In the genomic region with DNA sequence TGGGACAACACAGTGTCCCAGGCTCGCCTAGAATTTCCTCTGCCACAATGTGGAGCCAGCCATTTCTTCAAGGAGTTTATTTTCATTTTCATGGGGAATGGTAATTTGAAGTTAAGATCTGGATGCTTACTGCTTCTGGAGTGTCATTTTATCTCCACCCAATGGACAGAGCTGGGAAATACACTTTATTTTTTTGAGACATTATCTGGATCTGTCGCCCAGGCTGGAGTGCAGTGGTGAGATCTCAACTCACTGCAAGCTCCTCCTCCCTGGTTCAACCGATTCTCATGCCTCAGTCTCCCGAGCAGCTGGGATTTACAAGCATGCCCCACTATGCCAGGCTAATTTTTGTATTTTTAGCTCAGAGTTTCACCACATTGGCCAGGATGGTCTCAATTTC, we compare ENCODE assay signal across 8 cellular contexts. TPM values are rescaled to one million over a fixed set of nuclear protein-coding genes. Genes with fewer than 3 reads are reported as not detected.
DNase-seq lines count a peak whose midpoint lies in the region; ATAC-seq, FAIRE-seq and TF ChIP-seq lines count a peak whose summit lies in the region.

No MANE protein-coding gene starts in this region.

- peak overlapping the region; percentile 52 for H2AFZ ChIP-seq in mammary epithelial cell (ENCODE audit: low read depth, low read length)
- H2AFZ ChIP-seq in keratinocyte (ENCODE audit: control insufficient read depth, low read length): no peak overlapping the region

- no peaks in the 10 kb centered on the region for H3K9me3 ChIP-seq in mammary epithelial cell (replicated peaks; ENCODE audit: insufficient read depth, low read length)
- H3K9me3 ChIP-seq in keratinocyte (ENCODE audit: control insufficient read depth, low read depth, low read length): no peaks in the 10 kb centered on the region

- dilution Hi-C loops in mammary epithelial cell (cut with HindIII; ENCODE audit: low sequenced_read_pairs): no loop called here
- dilution Hi-C loops in keratinocyte (cut with MboI; ENCODE audit: extremely low pct_ligation_motif_present, low sequenced_read_pairs): no loop called here

- intact Hi-C loops in mammary epithelial cell (cut with micrococcal nuclease): loop anchor here (1.0 to 10.0 kb wide), 6 partner anchors 49 to 391 kb away; no protein-coding TSS in a partner anchor

- FAIRE-seq in H54 (lab: Jason Lieb, UNC) (peak; percentile 64), keratinocyte (lab: Jason Lieb, UNC) (no peak)

- H3K9ac ChIP-seq in mammary epithelial cell (ENCODE audit: insufficient read depth, low read length) (no peak overlapping the region), keratinocyte (ENCODE audit: control insufficient read depth, extremely low read depth, insufficient read depth, low read length) (no peak overlapping the region)

- H3K36me3 ChIP-seq in mammary epithelial cell (ENCODE audit: insufficient read depth, low read length): no peaks in the 10 kb centered on the region
- no peaks in the 10 kb centered on the region for H3K36me3 ChIP-seq in keratinocyte (ENCODE audit: control insufficient read depth in 2 of 2, extremely low read depth in 1 of 2, insufficient read depth in 2 of 2, low read length in 2 of 2)

- H3K27me3 ChIP-seq in mammary epithelial cell (ENCODE audit: insufficient read depth, low read length) (no peaks in the 10 kb centered on the region), keratinocyte (ENCODE audit: control insufficient read depth, extremely low read depth, insufficient read depth, low read length) (no peaks in the 10 kb centered on the region)

- DNase-seq in NOMO-1 (lab: John Stamatoyannopoulos, UW; ENCODE audit: unreplicated experiment in 2 of 2) (peak; percentile 0 to 10), NOMO-1 treated with dmso at 0.1 percent for 144 hours (lab: John Stamatoyannopoulos, UW; ENCODE audit: unreplicated experiment) (no peak), H54 (ENCODE audit: insufficient read length, low spot score) (no peak), NOMO-1 treated with DMSO at 0.1 percent for 48 hours (lab: John Stamatoyannopoulos, UW; ENCODE audit: unreplicated experiment) (peak; percentile 27), mammary epithelial cell (peak; percentile 52), keratinocyte (ENCODE audit: low read depth, low spot score) (no peak)
- DNase-seq in stimulated activated naive CD8-positive, alpha-beta T cell treated with anti-CD3 and anti-CD28 coated beads, Interleukin-15, amount 100 ng/mL, for 72 hours: no peak

- peaks cover 11% of the 10 kb centered on the region for H3K4me1 Mint-ChIP-seq in stimulated activated naive CD8-positive, alpha-beta T cell treated with anti-CD3 and anti-CD28 coated beads, Interleukin-15, amount 100 ng/mL, for 72 hours

- H3K79me2 ChIP-seq in mammary epithelial cell (ENCODE audit: insufficient read depth, low read length) (no peaks in the 10 kb centered on the region), keratinocyte (ENCODE audit: control insufficient read depth, insufficient read depth, low read length) (no peaks in the 10 kb centered on the region)

- no peaks in the 10 kb centered on the region for H4K20me1 ChIP-seq in mammary epithelial cell (ENCODE audit: insufficient read depth, low read length)
- no peaks in the 10 kb centered on the region for H4K20me1 ChIP-seq in keratinocyte (ENCODE audit: control insufficient read depth, extremely low read depth, insufficient read depth, low read length)

- H3K27ac ChIP-seq in mammary epithelial cell (ENCODE audit: insufficient read depth, low read depth, low read length): no peak overlapping the region
- no peak overlapping the region for H3K27ac ChIP-seq in keratinocyte (ENCODE audit: control insufficient read depth, insufficient read depth, low read length)

- H3K27ac Mint-ChIP-seq in stimulated activated naive CD8-positive, alpha-beta T cell treated with anti-CD3 and anti-CD28 coated beads, Interleukin-15, amount 100 ng/mL, for 72 hours: no peak overlapping the region

- no peaks in the 10 kb centered on the region for H3K27me3 Mint-ChIP-seq in stimulated activated naive CD8-positive, alpha-beta T cell treated with anti-CD3 and anti-CD28 coated beads, Interleukin-15, amount 100 ng/mL, for 72 hours

- H3K9me3 Mint-ChIP-seq in stimulated activated naive CD8-positive, alpha-beta T cell treated with anti-CD3 and anti-CD28 coated beads, Interleukin-15, amount 100 ng/mL, for 72 hours: peaks cover 0 to 7% of the 10 kb centered on the region in 2 donors

- H3K4me2 ChIP-seq in mammary epithelial cell (ENCODE audit: insufficient read depth, low read depth, low read length): peak overlapping the region; percentile 18
- no peak overlapping the region for H3K4me2 ChIP-seq in keratinocyte (ENCODE audit: control insufficient read depth, extremely low read depth, insufficient read depth, low read depth, low read length)

- BruUV-seq in mammary epithelial cell (replicated peaks; lab: Mats Ljungman, UMichigan): no TSS peak

- in situ Hi-C loops in mammary epithelial cell (cut with MboI; ENCODE audit: low sequenced_read_pairs in 2 of 2): loop anchor here in 1 of 2 donors (5.0 to 25.0 kb wide), 3 partner anchors 51 to 394 kb away; no protein-coding TSS in a partner anchor

- H3K4me1 ChIP-seq in mammary epithelial cell (ENCODE audit: insufficient read depth, low read length) (no peaks in the 10 kb centered on the region), keratinocyte (ENCODE audit: control insufficient read depth, extremely low read depth, insufficient read depth, low read length) (no peaks in the 10 kb centered on the region)

- TF ChIP-seq CTCF in mammary epithelial cell (conservative IDR thresholded peaks at IDR 0.05 in 1 of 2, IDR thresholded peaks at IDR 0.05 in 1 of 2; ENCODE audit: extremely low read depth in 1 of 2, insufficient read depth in 1 of 2, low read depth in 1 of 2, low read length in 2 of 2): peak; percentile 39 to 64
- TF ChIP-seq CTCF in keratinocyte (optimal IDR thresholded peaks at IDR 0.05 in 1 of 3, IDR thresholded peaks at IDR 0.05 in 1 of 3, conservative IDR thresholded peaks at IDR 0.05 in 1 of 3; ENCODE audit: extremely low read depth in 1 of 3, insufficient read depth in 2 of 3, low read length in 3 of 3): peak; percentile 23 to 50 (median 43)

- H3K9me1 ChIP-seq in keratinocyte (ENCODE audit: control insufficient read depth, extremely low read depth, insufficient read depth, low read length): no peaks in the 10 kb centered on the region

- CTCF ChIA-PET in mammary epithelial cell (lab: Charles Lee; ENCODE audit: low non-redundant PET): no interaction called here

- no peak overlapping the region for H3K4me3 Mint-ChIP-seq in stimulated activated naive CD8-positive, alpha-beta T cell treated with anti-CD3 and anti-CD28 coated beads, Interleukin-15, amount 100 ng/mL, for 72 hours

- no peak for TF ChIP-seq POLR2A in H54 (IDR thresholded peaks at IDR 0.05; ENCODE audit: low read depth, low read length)

- peak; percentile 73 for ATAC-seq in stimulated activated naive CD8-positive, alpha-beta T cell treated with anti-CD3 and anti-CD28 coated beads, Interleukin-15, amount 100 ng/mL, for 72 hours
- no peak for ATAC-seq in HG03442 (IDR thresholded peaks at IDR 0.05; ENCODE audit: unreplicated experiment)

- H3K4me3 ChIP-seq in mammary epithelial cell (replicated peaks in 1 of 3; ENCODE audit: insufficient read depth in 1 of 3, low read depth in 2 of 3, low read length in 3 of 3) (no peak overlapping the region), keratinocyte (ENCODE audit: control insufficient read depth in 2 of 3, extremely low read depth in 1 of 3, insufficient read depth in 2 of 3, low read depth in 1 of 3, low read length in 3 of 3) (no peak overlapping the region)

- 9% methylated on average over 4 of the region's 4 CpGs for WGBS in mammary epithelial cell (ENCODE audit: low coverage, missing lambda C conversion rate)

RNA-seq across cellular contexts. Expression of a gene that starts 12.7 kb away (rescaled TPM):
- 10 to 100 TPM; 11.3 to 13.5 TPM for total RNA-seq in mammary epithelial cell
- polyA plus RNA-seq in mammary epithelial cell (17.1 TPM), keratinocyte (15.9 to 23.4 TPM (median 18.4 TPM) in 3 replicates)
- polyA minus RNA-seq in mammary epithelial cell (19.4 TPM), keratinocyte (11.2 to 27.0 TPM (median 13.5 TPM) in 3 replicates)
- polyA plus RNA-seq in keratinocyte (2011; ENCODE audit: low read depth): 26.0 TPM
- 16.7 and 20.3 TPM in 2 replicates for polyA plus RNA-seq in keratinocyte (2011; cell fraction: cytosol; rRNA removed)
- 14.7 and 15.4 TPM in 2 replicates for polyA plus RNA-seq in keratinocyte (2011; cell fraction: nucleus; rRNA removed)
- polyA plus RNA-seq in keratinocyte (2012; ENCODE audit: low replicate concordance): 14.9 and 19.2 TPM in 2 replicates
- polyA minus RNA-seq in keratinocyte (2011; cell fraction: cytosol; rRNA and poly(A)+ RNA removed): 18.8 TPM
- 6.0 and 8.8 TPM in 2 replicates for polyA minus RNA-seq in keratinocyte (2011; cell fraction: nucleus; rRNA and poly(A)+ RNA removed)

RNA-seq across cellular contexts. Expression of a gene that starts 25.0 kb away (rescaled TPM):
- 1 to 10 TPM; 2.6 to 4.3 TPM for total RNA-seq in mammary epithelial cell
- polyA plus RNA-seq in mammary epithelial cell: 2.1 TPM
- polyA minus RNA-seq in mammary epithelial cell: 3.2 TPM
- 2.1 to 2.7 TPM (median 2.3 TPM) in 3 replicates for polyA plus RNA-seq in keratinocyte
- polyA plus RNA-seq in keratinocyte (2011; ENCODE audit: low read depth): 0.40 TPM
- 1.0 and 1.7 TPM in 2 replicates for polyA plus RNA-seq in keratinocyte (2011; cell fraction: cytosol; rRNA removed)
- polyA plus RNA-seq in keratinocyte (2011; cell fraction: nucleus; rRNA removed): 3.2 and 4.3 TPM in 2 replicates
- polyA plus RNA-seq in keratinocyte (2012; ENCODE audit: low replicate concordance): 1.7 and 1.8 TPM in 2 replicates
- polyA minus RNA-seq in keratinocyte: 0.98 to 4.5 TPM (median 1.9 TPM) in 3 replicates
- polyA minus RNA-seq in keratinocyte (2011; cell fraction: cytosol; rRNA and poly(A)+ RNA removed): 1.9 TPM
- 1.9 and 3.1 TPM in 2 replicates for polyA minus RNA-seq in keratinocyte (2011; cell fraction: nucleus; rRNA and poly(A)+ RNA removed)

RNA-seq across cellular contexts. Expression of a gene that starts 47.2 kb away (rescaled TPM):
- total RNA-seq in mammary epithelial cell: not detected
- polyA plus RNA-seq in mammary epithelial cell: not detected
- not detected for polyA minus RNA-seq in mammary epithelial cell
- not detected in 3 replicates for polyA plus RNA-seq in keratinocyte
- polyA plus RNA-seq in keratinocyte (2011; ENCODE audit: low read depth): not detected
- not detected in 2 replicates for polyA plus RNA-seq in keratinocyte (2011; cell fraction: cytosol; rRNA removed)
- not detected in 2 replicates for polyA plus RNA-seq in keratinocyte (2011; cell fraction: nucleus; rRNA removed)
- polyA plus RNA-seq in keratinocyte (2012; ENCODE audit: low replicate concordance): not detected in 2 replicates
- not detected in 3 replicates for polyA minus RNA-seq in keratinocyte
- polyA minus RNA-seq in keratinocyte (2011; cell fraction: cytosol; rRNA and poly(A)+ RNA removed): not detected
- polyA minus RNA-seq in keratinocyte (2011; cell fraction: nucleus; rRNA and poly(A)+ RNA removed): not detected in 2 replicates

Comparison
In these comparisons a context has a peak if more than half of its experiments do, and no peak if none do; other contexts are left out.
1. DNase-seq: peak in NOMO-1 (2 of 2), NOMO-1 treated with DMSO at 0.1 percent for 48 hours (single experiment) and mammary epithelial cell (single experiment); none in NOMO-1 treated with dmso at 0.1 percent for 144 hours (single experiment), H54 (single experiment), keratinocyte (single experiment) and stimulated activated naive CD8-positive, alpha-beta T cell treated with anti-CD3 and anti-CD28 coated beads, Interleukin-15, amount 100 ng/mL, for 72 hours (0 of 2).